ENCODE assay signal across 12 cellular contexts in the genomic region with DNA sequence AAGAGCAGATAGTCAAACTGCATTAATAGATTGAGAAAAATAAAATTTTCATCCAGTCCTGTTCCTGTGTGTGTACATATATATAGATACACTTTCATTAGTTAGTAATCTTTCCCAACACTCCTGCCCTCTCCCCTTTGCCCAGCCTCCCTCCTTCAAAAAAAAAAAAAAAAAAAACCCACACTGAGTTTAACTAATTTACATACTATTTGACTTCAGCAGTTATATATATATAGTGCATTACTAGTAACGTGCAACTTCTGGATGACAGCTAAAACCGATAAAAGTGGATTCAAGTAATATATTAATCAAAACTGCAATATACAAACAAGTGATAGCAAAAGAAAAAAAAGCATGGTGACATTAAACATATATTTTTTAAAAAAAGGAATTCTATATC. TPM values are rescaled to one million over a fixed set of nuclear protein-coding genes. Genes with fewer than 3 reads are reported as not detected.
DNase-seq lines count a peak whose midpoint lies in the region; ATAC-seq and TF ChIP-seq lines count a peak whose summit lies in the region.
"Had no signal": no experiment of that assay in that cellular context is flagged by ENCODE, and none has a peak within 500 bp of the region (broad histone marks: within the 10 kb centered on the region; RNA-seq: fewer than 3 reads in every experiment).

No MANE protein-coding gene starts in this region.

- H3K36me3 ChIP-seq in HAP-1 (replicated peaks), result no peaks in the 10 kb centered on the region
- H3K36me3 ChIP-seq in iPS-20b (ENCODE audit: insufficient read depth, low read depth, low read length), result no peaks in the 10 kb centered on the region
- no peaks in the 10 kb centered on the region for H3K36me3 ChIP-seq in skeletal muscle satellite cell (ENCODE audit: insufficient read depth, low read length)
- H3K36me3 ChIP-seq: neutrophil had no signal

- H3K4me3 ChIP-seq in HAP-1 (peak overlapping the region; percentile 66), astrocyte of the cerebellum (ENCODE audit: low read depth, low read length) (peak overlapping the region; percentile 76), iPS-20b (ENCODE audit: low read length) (peak overlapping the region; percentile 95), skeletal muscle satellite cell (ENCODE audit: low read length) (peak overlapping the region; percentile 92)

- H3K4me1 ChIP-seq in HAP-1 (peaks cover 35% of the 10 kb centered on the region), iPS-20b (ENCODE audit: insufficient read depth, low read length) (peaks cover 18% of the 10 kb centered on the region; the same call in 1 of the 2 replicates), skeletal muscle satellite cell (ENCODE audit: control insufficient read depth, insufficient read depth, low read length) (peaks cover 22% of the 10 kb centered on the region)
- H3K4me1 ChIP-seq: foreskin keratinocyte had no signal

- H3K27ac ChIP-seq in iPS-20b (ENCODE audit: low read length), result no peak overlapping the region
- H3K27ac ChIP-seq: neutrophil, VCaP had no signal

- TF ChIP-seq CTCF in astrocyte of the cerebellum (IDR thresholded peaks at IDR 0.05; ENCODE audit: low read depth, low read length, missing control alignments), result no peak

- peaks cover 3% of the 10 kb centered on the region for H3K4me1 Mint-ChIP-seq in activated T-helper 2 cell treated with anti-CD3 and anti-CD28 coated beads, Interferon-gamma antibody, Interleukin-2, Interleukin-4, amounts not matched to agents 10 μg/mL and 5 μg/mL and 100 μg/mL, durations not matched to agents 14 hours and 24 hours and 36 hours (ENCODE audit: low read depth)
- H3K4me1 Mint-ChIP-seq in activated CD4-positive, alpha-beta T cell treated with anti-CD3 and anti-CD28 coated beads, Interleukin-2, amount 10 ng/mL, durations not matched to agents 24 days and 14 days, result no peaks in the 10 kb centered on the region

- H3K9ac ChIP-seq in iPS-20b (ENCODE audit: low read depth, low read length) (peak overlapping the region; percentile 87; the same call in 1 of the 2 replicates), skeletal muscle satellite cell (ENCODE audit: low read depth, low read length) (peak overlapping the region; percentile 90)

- H3K36me3 Mint-ChIP-seq in activated T-helper 2 cell treated with anti-CD3 and anti-CD28 coated beads, Interferon-gamma antibody, Interleukin-2, Interleukin-4, amounts not matched to agents 10 μg/mL and 5 μg/mL and 100 μg/mL, durations not matched to agents 14 hours and 24 hours and 36 hours (ENCODE audit: low read depth), result no peaks in the 10 kb centered on the region
- peaks cover 2% of the 10 kb centered on the region for H3K36me3 Mint-ChIP-seq in activated CD4-positive, alpha-beta T cell treated with anti-CD3 and anti-CD28 coated beads, Interleukin-2, amount 10 ng/mL, durations not matched to agents 24 days and 14 days (ENCODE audit: low read depth)

- in situ Hi-C loops in HAP-1 (cut with MboI; ENCODE audit: low sequenced_read_pairs), result no loop called here
- in situ Hi-C loops in astrocyte of the cerebellum (cut with HindIII; ENCODE audit: low sequenced_read_pairs), result no loop called here

- H3K27me3 ChIP-seq in HAP-1 (ENCODE audit: low read depth) (no peaks in the 10 kb centered on the region), iPS-20b (ENCODE audit: insufficient read depth, low read length) (no peaks in the 10 kb centered on the region), skeletal muscle satellite cell (ENCODE audit: control insufficient read depth, insufficient read depth, low read length) (no peaks in the 10 kb centered on the region)
- H3K27me3 ChIP-seq: foreskin keratinocyte had no signal

- no peak overlapping the region for H3K27ac Mint-ChIP-seq in activated T-helper 2 cell treated with anti-CD3 and anti-CD28 coated beads, Interferon-gamma antibody, Interleukin-2, Interleukin-4, amounts not matched to agents 10 μg/mL and 5 μg/mL and 100 μg/mL, durations not matched to agents 14 hours and 24 hours and 36 hours
- H3K27ac Mint-ChIP-seq in activated CD4-positive, alpha-beta T cell treated with anti-CD3 and anti-CD28 coated beads, Interleukin-2, amount 10 ng/mL, durations not matched to agents 24 days and 14 days, result no peak overlapping the region

- peaks cover 31% of the 10 kb centered on the region for H3K27me3 Mint-ChIP-seq in activated T-helper 2 cell treated with anti-CD3 and anti-CD28 coated beads, Interferon-gamma antibody, Interleukin-2, Interleukin-4, amounts not matched to agents 10 μg/mL and 5 μg/mL and 100 μg/mL, durations not matched to agents 14 hours and 24 hours and 36 hours (ENCODE audit: low read depth)
- H3K27me3 Mint-ChIP-seq in activated CD4-positive, alpha-beta T cell treated with anti-CD3 and anti-CD28 coated beads, Interleukin-2, amount 10 ng/mL, durations not matched to agents 24 days and 14 days, result peaks cover 23% of the 10 kb centered on the region

- no peak overlapping the region for H3K4me3 Mint-ChIP-seq in activated T-helper 2 cell treated with anti-CD3 and anti-CD28 coated beads, Interferon-gamma antibody, Interleukin-2, Interleukin-4, amounts not matched to agents 10 μg/mL and 5 μg/mL and 100 μg/mL, durations not matched to agents 14 hours and 24 hours and 36 hours (ENCODE audit: low read depth)
- no peak overlapping the region for H3K4me3 Mint-ChIP-seq in activated CD4-positive, alpha-beta T cell treated with anti-CD3 and anti-CD28 coated beads, Interleukin-2, amount 10 ng/mL, durations not matched to agents 24 days and 14 days

- H3K9me3 ChIP-seq in HAP-1 (no peaks in the 10 kb centered on the region), iPS-20b (ENCODE audit: insufficient read depth, low read depth, low read length) (no peaks in the 10 kb centered on the region), skeletal muscle satellite cell (replicated peaks; ENCODE audit: low read length) (no peaks in the 10 kb centered on the region)
- H3K9me3 ChIP-seq: neutrophil had no signal

- peak overlapping the region; percentile 82 for H3K4me2 ChIP-seq in skeletal muscle satellite cell (ENCODE audit: low read length)

- intact Hi-C loops in activated T-helper 2 cell treated with anti-CD3 and anti-CD28 coated beads, Interferon-gamma antibody, Interleukin-2, Interleukin-4, amounts not matched to agents 10 μg/mL and 5 μg/mL and 100 μg/mL, durations not matched to agents 14 hours and 24 hours and 36 hours (cut with micrococcal nuclease), result no loop called here
- intact Hi-C loops in activated CD4-positive, alpha-beta T cell treated with anti-CD3 and anti-CD28 coated beads, Interleukin-2, amount 10 ng/mL, durations not matched to agents 24 days and 14 days (cut with micrococcal nuclease), result no loop called here

- ATAC-seq in GM21786 (IDR thresholded peaks at IDR 0.05; ENCODE audit: unreplicated experiment), result no peak
- ATAC-seq in GM21360 (IDR thresholded peaks at IDR 0.05; ENCODE audit: unreplicated experiment), result no peak
- ATAC-seq: foreskin keratinocyte had no signal

- DNase-seq in HAP-1 (ENCODE audit: low spot score in 2 of 2) (peak in 1 of 2 experiments; percentile 35), astrocyte of the cerebellum (ENCODE audit: low read depth) (no peak)
- no peak for DNase-seq in activated T-helper 2 cell treated with anti-CD3 and anti-CD28 coated beads, Interferon-gamma antibody, Interleukin-2, Interleukin-4, amounts not matched to agents 10 μg/mL and 5 μg/mL and 100 μg/mL, durations not matched to agents 14 hours and 24 hours and 36 hours (ENCODE audit: low spot score)
- no peak for DNase-seq in activated CD4-positive, alpha-beta T cell treated with anti-CD3 and anti-CD28 coated beads, Interleukin-2, amount 10 ng/mL, durations not matched to agents 24 days and 14 days
- DNase-seq: DMS153 had no signal

- H3K9me3 Mint-ChIP-seq in activated T-helper 2 cell treated with anti-CD3 and anti-CD28 coated beads, Interferon-gamma antibody, Interleukin-2, Interleukin-4, amounts not matched to agents 10 μg/mL and 5 μg/mL and 100 μg/mL, durations not matched to agents 14 hours and 24 hours and 36 hours, result no peaks in the 10 kb centered on the region
- H3K9me3 Mint-ChIP-seq in activated CD4-positive, alpha-beta T cell treated with anti-CD3 and anti-CD28 coated beads, Interleukin-2, amount 10 ng/mL, durations not matched to agents 24 days and 14 days, result no peaks in the 10 kb centered on the region

RNA-seq across cellular contexts. Expression of gene FIGN, which starts 1.4 kb away (rescaled TPM):
- 1.3 and 1.5 TPM in 2 replicates for total RNA-seq in skeletal muscle satellite cell (2012; rRNA removed)
- total RNA-seq in activated T-helper 2 cell treated with anti-CD3 and anti-CD28 coated beads, Interferon-gamma antibody, Interleukin-2, Interleukin-4, amounts not matched to agents 10 μg/mL and 5 μg/mL and 100 μg/mL, durations not matched to agents 14 hours and 24 hours and 36 hours, result not detected in 2 replicates
- not detected in 2 replicates for total RNA-seq in activated CD4-positive, alpha-beta T cell treated with anti-CD3 and anti-CD28 coated beads, Interleukin-2, amount 10 ng/mL, durations not matched to agents 24 days and 14 days
